In the genomic region with DNA sequence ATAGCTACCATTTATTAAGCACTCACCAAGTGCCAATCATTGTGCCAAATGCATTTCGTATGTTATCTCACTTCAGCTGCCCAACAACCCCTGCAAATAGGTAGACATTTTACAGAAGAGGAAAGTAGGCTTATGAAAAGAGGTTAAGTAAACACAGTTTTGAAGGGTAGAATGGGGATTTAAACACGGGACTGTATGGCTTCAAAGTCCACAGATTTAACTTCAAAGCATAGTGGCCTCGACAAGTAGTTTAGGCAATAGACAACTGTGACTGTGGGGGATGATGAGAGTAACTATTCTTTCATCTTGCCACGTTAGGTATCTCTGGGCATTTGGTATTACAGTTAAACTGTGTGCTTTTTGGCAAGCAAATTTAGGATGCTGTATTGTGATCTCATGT, we compare ENCODE assay signal across 1 cellular context.
TF ChIP-seq lines count a peak whose summit lies in the region.

No MANE protein-coding gene starts in this region.

TF ChIP-seq in HepG2, 621 proteins besides CTCF, POLR2A, EP300 and RAD21 (continued from another document):
- TF ChIP-seq, protein P1, sequence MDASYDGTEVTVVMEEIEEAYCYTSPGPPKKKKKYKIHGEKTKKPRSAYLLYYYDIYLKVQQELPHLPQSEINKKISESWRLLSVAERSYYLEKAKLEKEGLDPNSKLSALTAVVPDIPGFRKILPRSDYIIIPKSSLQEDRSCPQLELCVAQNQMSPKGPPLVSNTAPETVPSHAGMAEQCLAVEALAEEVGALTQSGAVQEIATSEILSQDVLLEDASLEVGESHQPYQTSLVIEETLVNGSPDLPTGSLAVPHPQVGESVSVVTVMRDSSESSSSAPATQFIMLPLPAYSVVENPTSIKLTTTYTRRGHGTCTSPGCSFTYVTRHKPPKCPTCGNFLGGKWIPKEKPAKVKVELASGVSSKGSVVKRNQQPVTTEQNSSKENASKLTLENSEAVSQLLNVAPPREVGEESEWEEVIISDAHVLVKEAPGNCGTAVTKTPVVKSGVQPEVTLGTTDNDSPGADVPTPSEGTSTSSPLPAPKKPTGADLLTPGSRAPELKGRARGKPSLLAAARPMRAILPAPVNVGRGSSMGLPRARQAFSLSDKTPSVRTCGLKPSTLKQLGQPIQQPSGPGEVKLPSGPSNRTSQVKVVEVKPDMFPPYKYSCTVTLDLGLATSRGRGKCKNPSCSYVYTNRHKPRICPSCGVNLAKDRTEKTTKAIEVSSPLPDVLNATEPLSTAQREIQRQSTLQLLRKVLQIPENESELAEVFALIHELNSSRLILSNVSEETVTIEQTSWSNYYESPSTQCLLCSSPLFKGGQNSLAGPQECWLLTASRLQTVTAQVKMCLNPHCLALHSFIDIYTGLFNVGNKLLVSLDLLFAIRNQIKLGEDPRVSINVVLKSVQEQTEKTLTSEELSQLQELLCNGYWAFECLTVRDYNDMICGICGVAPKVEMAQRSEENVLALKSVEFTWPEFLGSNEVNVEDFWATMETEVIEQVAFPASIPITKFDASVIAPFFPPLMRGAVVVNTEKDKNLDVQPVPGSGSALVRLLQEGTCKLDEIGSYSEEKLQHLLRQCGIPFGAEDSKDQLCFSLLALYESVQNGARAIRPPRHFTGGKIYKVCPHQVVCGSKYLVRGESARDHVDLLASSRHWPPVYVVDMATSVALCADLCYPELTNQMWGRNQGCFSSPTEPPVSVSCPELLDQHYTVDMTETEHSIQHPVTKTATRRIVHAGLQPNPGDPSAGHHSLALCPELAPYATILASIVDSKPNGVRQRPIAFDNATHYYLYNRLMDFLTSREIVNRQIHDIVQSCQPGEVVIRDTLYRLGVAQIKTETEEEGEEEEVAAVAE (CRISPR knock-in tag; IDR thresholded peaks at IDR 0.05; ENCODE audit: borderline replicate concordance): peak; percentile 60; the same call in 1 of the 2 replicates
- TF ChIP-seq TCF12 (IDR thresholded peaks at IDR 0.05) (no peak), TCF12 (CRISPR knock-in tag; IDR thresholded peaks at IDR 0.05) (peak; percentile 97), FOXP1 (IDR thresholded peaks at IDR 0.05) (peak; percentile 46; the same call in 1 of the 2 replicates), FOXP1 (CRISPR knock-in tag; IDR thresholded peaks at IDR 0.05) (peak; percentile 92), FOXM1 (CRISPR knock-in tag; IDR thresholded peaks at IDR 0.05) (no peak), XRCC5 (optimal IDR thresholded peaks at IDR 0.05; ENCODE audit: low read length) (no peak), ZNF230 (CRISPR knock-in tag; IDR thresholded peaks at IDR 0.05) (no peak; the same call in 1 of the 2 replicates), MIER2 (CRISPR knock-in tag; IDR thresholded peaks at IDR 0.05) (peak; percentile 81; the same call in 1 of the 2 replicates), KLF11 (CRISPR knock-in tag; IDR thresholded peaks at IDR 0.05) (no peak), FOXJ3 (CRISPR knock-in tag; IDR thresholded peaks at IDR 0.05; ENCODE audit: borderline replicate concordance) (peak; percentile 92), ZNF766 (CRISPR knock-in tag; IDR thresholded peaks at IDR 0.05; ENCODE audit: borderline replicate concordance) (no peak), ZFP37 (CRISPR knock-in tag; IDR thresholded peaks at IDR 0.05; ENCODE audit: borderline replicate concordance) (no peak), SALL1 (CRISPR knock-in tag; IDR thresholded peaks at IDR 0.05) (peak; percentile 89; the same call in 1 of the 2 replicates), JUND (CRISPR knock-in tag; IDR thresholded peaks at IDR 0.05) (peak; percentile 35; the same call in 1 of the 2 replicates), ZNF773 (CRISPR knock-in tag; IDR thresholded peaks at IDR 0.05; ENCODE audit: borderline replicate concordance) (no peak), CREB1 (IDR thresholded peaks at IDR 0.05) (no peak), CREB1 (CRISPR knock-in tag; IDR thresholded peaks at IDR 0.05) (peak; percentile 77; the same call in 1 of the 2 replicates), SPEN (CRISPR knock-in tag; IDR thresholded peaks at IDR 0.05; ENCODE audit: low read depth) (peak; percentile 35; the same call in 1 of the 2 replicates), SP2 (CRISPR knock-in tag; IDR thresholded peaks at IDR 0.05) (no peak), ZNF577 (CRISPR knock-in tag; IDR thresholded peaks at IDR 0.05; ENCODE audit: borderline replicate concordance, low read depth) (no peak), EEA1 (CRISPR knock-in tag; IDR thresholded peaks at IDR 0.05; ENCODE audit: borderline replicate concordance) (no peak), NCOR1 (IDR thresholded peaks at IDR 0.05; ENCODE audit: borderline replicate concordance, low read length) (peak; percentile 96), HES4 (CRISPR knock-in tag; IDR thresholded peaks at IDR 0.05; ENCODE audit: borderline replicate concordance) (no peak), ZNF335 (CRISPR knock-in tag; IDR thresholded peaks at IDR 0.05) (no peak; the same call in 1 of the 2 replicates), ZSCAN9 (CRISPR knock-in tag; IDR thresholded peaks at IDR 0.05; ENCODE audit: borderline replicate concordance) (peak; percentile 62; the same call in 1 of the 2 replicates), ZNF430 (CRISPR knock-in tag; IDR thresholded peaks at IDR 0.05) (peak; percentile 30; the same call in 1 of the 2 replicates), ZBTB20 (CRISPR knock-in tag; IDR thresholded peaks at IDR 0.05; ENCODE audit: borderline replicate concordance, low read depth) (peak; percentile 97), FOXA3 (CRISPR knock-in tag; IDR thresholded peaks at IDR 0.05) (peak; percentile 97)
- TF ChIP-seq, protein P2, sequence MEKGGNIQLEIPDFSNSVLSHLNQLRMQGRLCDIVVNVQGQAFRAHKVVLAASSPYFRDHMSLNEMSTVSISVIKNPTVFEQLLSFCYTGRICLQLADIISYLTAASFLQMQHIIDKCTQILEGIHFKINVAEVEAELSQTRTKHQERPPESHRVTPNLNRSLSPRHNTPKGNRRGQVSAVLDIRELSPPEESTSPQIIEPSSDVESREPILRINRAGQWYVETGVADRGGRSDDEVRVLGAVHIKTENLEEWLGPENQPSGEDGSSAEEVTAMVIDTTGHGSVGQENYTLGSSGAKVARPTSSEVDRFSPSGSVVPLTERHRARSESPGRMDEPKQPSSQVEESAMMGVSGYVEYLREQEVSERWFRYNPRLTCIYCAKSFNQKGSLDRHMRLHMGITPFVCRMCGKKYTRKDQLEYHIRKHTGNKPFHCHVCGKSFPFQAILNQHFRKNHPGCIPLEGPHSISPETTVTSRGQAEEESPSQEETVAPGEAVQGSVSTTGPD (CRISPR knock-in tag; IDR thresholded peaks at IDR 0.05): peak; percentile 83; the same call in 1 of the 2 replicates
- TF ChIP-seq, protein P3, sequence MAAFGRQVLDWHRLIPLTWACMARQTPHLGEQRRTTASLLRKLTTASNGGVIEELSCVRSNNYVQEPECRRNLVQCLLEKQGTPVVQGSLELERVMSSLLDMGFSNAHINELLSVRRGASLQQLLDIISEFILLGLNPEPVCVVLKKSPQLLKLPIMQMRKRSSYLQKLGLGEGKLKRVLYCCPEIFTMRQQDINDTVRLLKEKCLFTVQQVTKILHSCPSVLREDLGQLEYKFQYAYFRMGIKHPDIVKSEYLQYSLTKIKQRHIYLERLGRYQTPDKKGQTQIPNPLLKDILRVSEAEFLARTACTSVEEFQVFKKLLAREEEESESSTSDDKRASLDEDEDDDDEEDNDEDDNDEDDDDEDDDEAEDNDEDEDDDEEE (CRISPR knock-in tag; IDR thresholded peaks at IDR 0.05): no peak
- TF ChIP-seq, protein P4, sequence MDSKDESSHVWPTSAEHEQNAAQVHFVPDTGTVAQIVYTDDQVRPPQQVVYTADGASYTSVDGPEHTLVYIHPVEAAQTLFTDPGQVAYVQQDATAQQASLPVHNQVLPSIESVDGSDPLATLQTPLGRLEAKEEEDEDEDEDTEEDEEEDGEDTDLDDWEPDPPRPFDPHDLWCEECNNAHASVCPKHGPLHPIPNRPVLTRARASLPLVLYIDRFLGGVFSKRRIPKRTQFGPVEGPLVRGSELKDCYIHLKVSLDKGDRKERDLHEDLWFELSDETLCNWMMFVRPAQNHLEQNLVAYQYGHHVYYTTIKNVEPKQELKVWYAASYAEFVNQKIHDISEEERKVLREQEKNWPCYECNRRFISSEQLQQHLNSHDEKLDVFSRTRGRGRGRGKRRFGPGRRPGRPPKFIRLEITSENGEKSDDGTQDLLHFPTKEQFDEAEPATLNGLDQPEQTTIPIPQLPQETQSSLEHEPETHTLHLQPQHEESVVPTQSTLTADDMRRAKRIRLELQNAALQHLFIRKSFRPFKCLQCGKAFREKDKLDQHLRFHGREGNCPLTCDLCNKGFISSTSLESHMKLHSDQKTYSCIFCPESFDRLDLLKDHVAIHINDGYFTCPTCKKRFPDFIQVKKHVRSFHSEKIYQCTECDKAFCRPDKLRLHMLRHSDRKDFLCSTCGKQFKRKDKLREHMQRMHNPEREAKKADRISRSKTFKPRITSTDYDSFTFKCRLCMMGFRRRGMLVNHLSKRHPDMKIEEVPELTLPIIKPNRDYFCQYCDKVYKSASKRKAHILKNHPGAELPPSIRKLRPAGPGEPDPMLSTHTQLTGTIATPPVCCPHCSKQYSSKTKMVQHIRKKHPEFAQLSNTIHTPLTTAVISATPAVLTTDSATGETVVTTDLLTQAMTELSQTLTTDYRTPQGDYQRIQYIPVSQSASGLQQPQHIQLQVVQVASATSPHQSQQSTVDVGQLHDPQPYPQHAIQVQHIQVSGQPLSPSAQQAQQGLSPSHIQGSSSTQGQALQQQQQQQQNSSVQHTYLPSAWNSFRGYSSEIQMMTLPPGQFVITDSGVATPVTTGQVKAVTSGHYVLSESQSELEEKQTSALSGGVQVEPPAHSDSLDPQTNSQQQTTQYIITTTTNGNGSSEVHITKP (CRISPR knock-in tag; IDR thresholded peaks at IDR 0.05; ENCODE audit: low read depth): 0 out of 2 replicates have a peak, but pooled peaks have one; percentile 31
- TF ChIP-seq, protein P5, sequence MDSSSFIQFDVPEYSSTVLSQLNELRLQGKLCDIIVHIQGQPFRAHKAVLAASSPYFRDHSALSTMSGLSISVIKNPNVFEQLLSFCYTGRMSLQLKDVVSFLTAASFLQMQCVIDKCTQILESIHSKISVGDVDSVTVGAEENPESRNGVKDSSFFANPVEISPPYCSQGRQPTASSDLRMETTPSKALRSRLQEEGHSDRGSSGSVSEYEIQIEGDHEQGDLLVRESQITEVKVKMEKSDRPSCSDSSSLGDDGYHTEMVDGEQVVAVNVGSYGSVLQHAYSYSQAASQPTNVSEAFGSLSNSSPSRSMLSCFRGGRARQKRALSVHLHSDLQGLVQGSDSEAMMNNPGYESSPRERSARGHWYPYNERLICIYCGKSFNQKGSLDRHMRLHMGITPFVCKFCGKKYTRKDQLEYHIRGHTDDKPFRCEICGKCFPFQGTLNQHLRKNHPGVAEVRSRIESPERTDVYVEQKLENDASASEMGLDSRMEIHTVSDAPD (CRISPR knock-in tag; IDR thresholded peaks at IDR 0.05): peak; percentile 98
- TF ChIP-seq, protein P6, sequence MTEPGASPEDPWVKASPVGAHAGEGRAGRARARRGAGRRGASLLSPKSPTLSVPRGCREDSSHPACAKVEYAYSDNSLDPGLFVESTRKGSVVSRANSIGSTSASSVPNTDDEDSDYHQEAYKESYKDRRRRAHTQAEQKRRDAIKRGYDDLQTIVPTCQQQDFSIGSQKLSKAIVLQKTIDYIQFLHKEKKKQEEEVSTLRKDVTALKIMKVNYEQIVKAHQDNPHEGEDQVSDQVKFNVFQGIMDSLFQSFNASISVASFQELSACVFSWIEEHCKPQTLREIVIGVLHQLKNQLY (CRISPR knock-in tag; IDR thresholded peaks at IDR 0.05): peak; percentile 82; the same call in 1 of the 2 replicates
- TF ChIP-seq, protein P7, sequence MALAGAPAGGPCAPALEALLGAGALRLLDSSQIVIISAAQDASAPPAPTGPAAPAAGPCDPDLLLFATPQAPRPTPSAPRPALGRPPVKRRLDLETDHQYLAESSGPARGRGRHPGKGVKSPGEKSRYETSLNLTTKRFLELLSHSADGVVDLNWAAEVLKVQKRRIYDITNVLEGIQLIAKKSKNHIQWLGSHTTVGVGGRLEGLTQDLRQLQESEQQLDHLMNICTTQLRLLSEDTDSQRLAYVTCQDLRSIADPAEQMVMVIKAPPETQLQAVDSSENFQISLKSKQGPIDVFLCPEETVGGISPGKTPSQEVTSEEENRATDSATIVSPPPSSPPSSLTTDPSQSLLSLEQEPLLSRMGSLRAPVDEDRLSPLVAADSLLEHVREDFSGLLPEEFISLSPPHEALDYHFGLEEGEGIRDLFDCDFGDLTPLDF (CRISPR knock-in tag; IDR thresholded peaks at IDR 0.05): no peak
- TF ChIP-seq, protein P8, sequence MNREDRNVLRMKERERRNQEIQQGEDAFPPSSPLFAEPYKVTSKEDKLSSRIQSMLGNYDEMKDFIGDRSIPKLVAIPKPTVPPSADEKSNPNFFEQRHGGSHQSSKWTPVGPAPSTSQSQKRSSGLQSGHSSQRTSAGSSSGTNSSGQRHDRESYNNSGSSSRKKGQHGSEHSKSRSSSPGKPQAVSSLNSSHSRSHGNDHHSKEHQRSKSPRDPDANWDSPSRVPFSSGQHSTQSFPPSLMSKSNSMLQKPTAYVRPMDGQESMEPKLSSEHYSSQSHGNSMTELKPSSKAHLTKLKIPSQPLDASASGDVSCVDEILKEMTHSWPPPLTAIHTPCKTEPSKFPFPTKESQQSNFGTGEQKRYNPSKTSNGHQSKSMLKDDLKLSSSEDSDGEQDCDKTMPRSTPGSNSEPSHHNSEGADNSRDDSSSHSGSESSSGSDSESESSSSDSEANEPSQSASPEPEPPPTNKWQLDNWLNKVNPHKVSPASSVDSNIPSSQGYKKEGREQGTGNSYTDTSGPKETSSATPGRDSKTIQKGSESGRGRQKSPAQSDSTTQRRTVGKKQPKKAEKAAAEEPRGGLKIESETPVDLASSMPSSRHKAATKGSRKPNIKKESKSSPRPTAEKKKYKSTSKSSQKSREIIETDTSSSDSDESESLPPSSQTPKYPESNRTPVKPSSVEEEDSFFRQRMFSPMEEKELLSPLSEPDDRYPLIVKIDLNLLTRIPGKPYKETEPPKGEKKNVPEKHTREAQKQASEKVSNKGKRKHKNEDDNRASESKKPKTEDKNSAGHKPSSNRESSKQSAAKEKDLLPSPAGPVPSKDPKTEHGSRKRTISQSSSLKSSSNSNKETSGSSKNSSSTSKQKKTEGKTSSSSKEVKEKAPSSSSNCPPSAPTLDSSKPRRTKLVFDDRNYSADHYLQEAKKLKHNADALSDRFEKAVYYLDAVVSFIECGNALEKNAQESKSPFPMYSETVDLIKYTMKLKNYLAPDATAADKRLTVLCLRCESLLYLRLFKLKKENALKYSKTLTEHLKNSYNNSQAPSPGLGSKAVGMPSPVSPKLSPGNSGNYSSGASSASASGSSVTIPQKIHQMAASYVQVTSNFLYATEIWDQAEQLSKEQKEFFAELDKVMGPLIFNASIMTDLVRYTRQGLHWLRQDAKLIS (CRISPR knock-in tag; IDR thresholded peaks at IDR 0.05): no peak
- TF ChIP-seq, protein P9, sequence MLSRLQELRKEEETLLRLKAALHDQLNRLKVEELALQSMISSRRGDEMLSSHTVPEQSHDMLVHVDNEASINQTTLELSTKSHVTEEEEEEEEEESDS (CRISPR knock-in tag; IDR thresholded peaks at IDR 0.05; ENCODE audit: borderline replicate concordance): no peak
